ENCODE assay signal across 23 cellular contexts in genomic region chr9:79889325-79889724, GRCh38.
"Had no signal": no experiment of that assay in that cellular context is flagged by ENCODE, and none has a peak within 500 bp of the region (broad histone marks: within the 10 kb centered on the region; RNA-seq: fewer than 3 reads in every experiment).

No MANE protein-coding gene starts in this region.

- H3K27me3 ChIP-seq: pancreas, sigmoid colon, tibial nerve, uterus had no signal

- H3K4me3 ChIP-seq: left ventricle myocardium inferior, lung, pancreas, prostate gland, sigmoid colon, tibial nerve, uterus had no signal

- H3K4me1 ChIP-seq: left ventricle myocardium inferior, pancreas, prostate gland, sigmoid colon, uterus had no signal

- ATAC-seq: naive thymus-derived CD4-positive, alpha-beta T cell; natural killer cell treated with Interleukin-12 subunit alpha and Interleukin-12 subunit beta and Interleukin-15 and Interleukin-18, amount 100 ng/mL, for 72 hours; pancreas; right cardiac atrium; stimulated activated naive B cell treated with anti-CD40 and anti-IgM and Interleukin-4, amounts not matched to agents 10 μg/mL and 1 μg/mL and 100 μg/mL, for 72 hours had no signal

- H3K27ac ChIP-seq: left ventricle myocardium inferior, pancreas, prostate gland, sigmoid colon, tibial nerve, uterus had no signal

- DNase-seq: head of caudate nucleus; hypothalamus; immature natural killer cell; islet precursor cell; left ventricle myocardium inferior; mesendoderm; midbrain; naive thymus-derived CD4-positive, alpha-beta T cell; pancreas; posterior cingulate gyrus; retina; right cardiac atrium; sigmoid colon; stimulated activated CD4-positive, alpha-beta T cell treated with anti-CD3 and anti-CD28 coated beads, Interleukin-12 subunit alpha, Interleukin-12 subunit beta, amount 100 ng/mL, for 4 hours; stimulated activated CD4-positive, alpha-beta T cell treated with anti-CD3 and anti-CD28 coated beads, Interleukin-15, amount 100 ng/mL, for 24 hours; stimulated activated CD4-positive, alpha-beta T cell treated with anti-CD3 and anti-CD28 coated beads, Interleukin-2, amount 100 ng/mL, for 24 hours; stimulated activated CD4-positive, alpha-beta T cell treated with anti-CD3 and anti-CD28 coated beads, Interleukin-4, amount 100 ng/mL, for 1 hour; stimulated activated naive B cell treated with anti-CD40 and anti-IgM and Interleukin-4, amounts not matched to agents 10 μg/mL and 1 μg/mL and 100 μg/mL, for 72 hours; uterus had no signal

- H3K9me3 ChIP-seq: left ventricle myocardium inferior, pancreas, prostate gland, sigmoid colon, tibial nerve, uterus had no signal

- H3K36me3 ChIP-seq: left ventricle myocardium inferior, pancreas, prostate gland, sigmoid colon, tibial nerve, uterus had no signal
